ENCODE assay signal across 1 cellular context in genomic region chrX:39196192-39197102, GRCh38.
TF ChIP-seq lines count a peak whose summit lies in the region.

No MANE protein-coding gene starts in this region.

TF ChIP-seq in GM12878, 131 proteins besides CTCF, POLR2A, EP300 and RAD21 (continued from another document and continues in another):
- TF ChIP-seq ZBTB40 (IDR thresholded peaks at IDR 0.05; ENCODE audit: borderline replicate concordance) (no peak), EGR1 (IDR thresholded peaks at IDR 0.05; ENCODE audit: borderline replicate concordance in 1 of 2, low read depth in 2 of 2, low read length in 2 of 2) (no peak), EZH2 (IDR thresholded peaks at IDR 0.05; ENCODE audit: borderline replicate concordance, control insufficient read depth, low read depth, low read length) (0 out of 2 replicates have a peak, but pooled peaks have one; percentile 73), NR2C2 (IDR thresholded peaks at IDR 0.05; ENCODE audit: borderline replicate concordance, control insufficient read depth, insufficient read length, low read depth) (no peak), FOS (IDR thresholded peaks at IDR 0.05; ENCODE audit: borderline replicate concordance, extremely low read depth, insufficient read length) (no peak), POLR2AphosphoS5 (IDR thresholded peaks at IDR 0.05; ENCODE audit: low read length) (no peak), REST (IDR thresholded peaks at IDR 0.05; ENCODE audit: low read depth, low read length) (no peak), RAD51 (IDR thresholded peaks at IDR 0.05) (peak; percentile 64), ELK1 (IDR thresholded peaks at IDR 0.05; ENCODE audit: low read depth, low read length) (no peak), ZNF687 (IDR thresholded peaks at IDR 0.05) (peak; percentile 67; the same call in 1 of the 2 replicates), PAX8 (IDR thresholded peaks at IDR 0.05) (no peak), CREM (IDR thresholded peaks at IDR 0.05; ENCODE audit: low read depth) (no peak), DPF2 (IDR thresholded peaks at IDR 0.05) (peak; percentile 96), PRDM15 (CRISPR knock-in tag; IDR thresholded peaks at IDR 0.05) (no peak), POU2F2 (IDR thresholded peaks at IDR 0.05; ENCODE audit: borderline replicate concordance, low read depth, low read length) (peak; percentile 62; the same call in 1 of the 3 replicates), SMAD1 (IDR thresholded peaks at IDR 0.05; ENCODE audit: low read depth, partially characterized antibody) (no peak), TARDBP (IDR thresholded peaks at IDR 0.05; ENCODE audit: borderline replicate concordance) (no peak), ZBED1 (IDR thresholded peaks at IDR 0.05; ENCODE audit: borderline replicate concordance) (no peak), USF1 (IDR thresholded peaks at IDR 0.05; ENCODE audit: borderline replicate concordance, extremely low read length, insufficient read depth, low read depth, low read length) (no peak), GABPA (IDR thresholded peaks at IDR 0.05; ENCODE audit: low read depth) (0 out of 2 replicates have a peak, but pooled peaks have one; percentile 34), E4F1 (IDR thresholded peaks at IDR 0.05; ENCODE audit: borderline replicate concordance, partially characterized antibody) (no peak), WRNIP1 (IDR thresholded peaks at IDR 0.05; ENCODE audit: borderline replicate concordance, low read depth, low read length) (no peak), MTA2 (IDR thresholded peaks at IDR 0.05; ENCODE audit: low read depth) (peak; percentile 75), MTA3 (IDR thresholded peaks at IDR 0.05; ENCODE audit: borderline replicate concordance, low read length) (peak; percentile 60; the same call in 1 of the 2 replicates), CBFB (IDR thresholded peaks at IDR 0.05; ENCODE audit: low read depth) (peak; percentile 94), HCFC1 (IDR thresholded peaks at IDR 0.05; ENCODE audit: low read length) (no peak; the same call in 1 of the 2 replicates), CEBPB (IDR thresholded peaks at IDR 0.05; ENCODE audit: borderline replicate concordance in 1 of 2, low read depth in 2 of 2, low read length in 2 of 2) (peak in 1 of 2 experiments; percentile 70; a peak in 1 of 4 replicates), RB1 (IDR thresholded peaks at IDR 0.05; ENCODE audit: borderline replicate concordance) (no peak), RELB (IDR thresholded peaks at IDR 0.05; ENCODE audit: low read depth) (peak; percentile 86), BMI1 (IDR thresholded peaks at IDR 0.05; ENCODE audit: borderline replicate concordance) (0 out of 2 replicates have a peak, but pooled peaks have one; percentile 20), RELA (IDR thresholded peaks at IDR 0.05; ENCODE audit: borderline replicate concordance, partially characterized antibody) (no peak), SP1 (IDR thresholded peaks at IDR 0.05; ENCODE audit: low read depth, low read length) (peak; percentile 43), ZNF207 (IDR thresholded peaks at IDR 0.05; ENCODE audit: borderline replicate concordance) (no peak), ATF3 (IDR thresholded peaks at IDR 0.05; ENCODE audit: borderline replicate concordance, extremely low read depth, low read depth, low read length) (no peak)
